24 cellular contexts compared by ENCODE assay signal in genomic region chr6:35675871-35676459, GRCh38. TPM values are rescaled to one million over a fixed set of nuclear protein-coding genes. Genes with fewer than 3 reads are reported as not detected.
DNase-seq lines count a peak whose midpoint lies in the region; ATAC-seq and TF ChIP-seq lines count a peak whose summit lies in the region.
"Had no signal": no experiment of that assay in that cellular context is flagged by ENCODE, and none has a peak within 500 bp of the region (broad histone marks: within the 10 kb centered on the region; RNA-seq: fewer than 3 reads in every experiment).

No MANE protein-coding gene starts in this region.

- no peaks in the 10 kb centered on the region for H3K27me3 Mint-ChIP-seq in activated CD4-positive, alpha-beta memory T cell treated with anti-CD3 and anti-CD28 coated beads for 36 hours
- H3K27me3 Mint-ChIP-seq in activated CD4-positive, alpha-beta memory T cell treated with anti-CD3 and anti-CD28 coated beads, Interleukin-2, amount 10 ng/mL, durations not matched to agents 7 days and 5 days: no peaks in the 10 kb centered on the region
- H3K27me3 Mint-ChIP-seq in endodermal cell (ENCODE audit: insufficient read depth): no peaks in the 10 kb centered on the region

- peaks cover 74% of the 10 kb centered on the region for H3K4me1 Mint-ChIP-seq in activated CD4-positive, alpha-beta memory T cell treated with anti-CD3 and anti-CD28 coated beads for 36 hours (ENCODE audit: low read depth)
- H3K4me1 Mint-ChIP-seq in activated CD4-positive, alpha-beta memory T cell treated with anti-CD3 and anti-CD28 coated beads, Interleukin-2, amount 10 ng/mL, durations not matched to agents 7 days and 5 days: peaks cover 50% of the 10 kb centered on the region
- H3K4me1 Mint-ChIP-seq in endodermal cell: peaks cover 38% of the 10 kb centered on the region

- no peak for TF ChIP-seq CTCF in endodermal cell (conservative IDR thresholded peaks at IDR 0.05)

- H3K27ac ChIP-seq in SK-N-MC (peak overlapping the region; percentile 72), endodermal cell (ENCODE audit: low read depth, low read length) (no peak overlapping the region), skeletal muscle tissue (ENCODE audit: low read depth, low read length) (no peak overlapping the region)
- H3K27ac ChIP-seq: A549, ascending aorta, BLaER1, pancreas, sigmoid colon had no signal

- H3K27ac Mint-ChIP-seq in activated CD4-positive, alpha-beta memory T cell treated with anti-CD3 and anti-CD28 coated beads for 36 hours: peak overlapping the region; percentile 53
- no peak overlapping the region for H3K27ac Mint-ChIP-seq in activated CD4-positive, alpha-beta memory T cell treated with anti-CD3 and anti-CD28 coated beads, Interleukin-2, amount 10 ng/mL, durations not matched to agents 7 days and 5 days
- peak overlapping the region; percentile 69 for H3K27ac Mint-ChIP-seq in endodermal cell

- H3K4me3 Mint-ChIP-seq in activated CD4-positive, alpha-beta memory T cell treated with anti-CD3 and anti-CD28 coated beads for 36 hours: no peak overlapping the region
- H3K4me3 Mint-ChIP-seq in activated CD4-positive, alpha-beta memory T cell treated with anti-CD3 and anti-CD28 coated beads, Interleukin-2, amount 10 ng/mL, durations not matched to agents 7 days and 5 days: no peak overlapping the region
- H3K4me3 Mint-ChIP-seq in endodermal cell: no peak overlapping the region
- H3K4me3 Mint-ChIP-seq: WTC11 had no signal

- WGBS in endodermal cell (ENCODE audit: insufficient coverage in 1 of 2, insufficient read length in 1 of 2), 2 experiments: 91 to 96% methylated on average over 4 of the region's 4 CpGs

- intact Hi-C loops in activated CD4-positive, alpha-beta memory T cell treated with anti-CD3 and anti-CD28 coated beads for 36 hours (cut with micrococcal nuclease): no loop called here

- ATAC-seq in HG03571 (IDR thresholded peaks at IDR 0.05; ENCODE audit: unreplicated experiment): no peak
- ATAC-seq in GM18517 (IDR thresholded peaks at IDR 0.05; ENCODE audit: unreplicated experiment): no peak
- ATAC-seq: A549, HCT116, pancreas, WTC11 had no signal

- H3K36me3 ChIP-seq in SK-N-MC (ENCODE audit: insufficient read depth, low read length): 0 out of 2 replicates have a peak, but pooled peaks cover 7% of the 10 kb centered on the region
- H3K36me3 ChIP-seq in endodermal cell (ENCODE audit: control insufficient read depth, insufficient read depth, low read length): no peaks in the 10 kb centered on the region
- H3K36me3 ChIP-seq in skeletal muscle tissue (ENCODE audit: control insufficient read depth in 3 of 3, insufficient read depth in 3 of 3, low read length in 3 of 3): peaks cover 0 to 3% (median 0%) of the 10 kb centered on the region in 3 donors
- H3K36me3 ChIP-seq: pancreas had no signal

- no peaks in the 10 kb centered on the region for H3K27me3 ChIP-seq in endodermal cell (ENCODE audit: control insufficient read depth, insufficient read depth, low read length, poor library complexity, severe bottlenecking)
- no peaks in the 10 kb centered on the region for H3K27me3 ChIP-seq in skeletal muscle tissue (ENCODE audit: control insufficient read depth in 3 of 3, insufficient read depth in 3 of 3, low read length in 3 of 3)
- H3K27me3 ChIP-seq: ascending aorta, BLaER1, pancreas, sigmoid colon had no signal

- DNase-seq in activated CD4-positive, alpha-beta memory T cell treated with anti-CD3 and anti-CD28 coated beads for 36 hours: no peak
- no peak for DNase-seq in activated CD4-positive, alpha-beta memory T cell treated with anti-CD3 and anti-CD28 coated beads, Interleukin-2, amount 10 ng/mL, durations not matched to agents 7 days and 5 days
- DNase-seq in SK-N-MC (ENCODE audit: low read depth, low spot score): no peak
- DNase-seq in endodermal cell: no peak
- no peak for DNase-seq in NCI-H2196 (lab: John Stamatoyannopoulos, UW; ENCODE audit: unreplicated experiment)
- DNase-seq: activated effector memory CD4-positive, alpha-beta T cell treated with Interleukin-2 at 50 U/mL for 16 hours; cerebellar nuclear complex; hippocampal formation; islet precursor cell; NCI-H1694; NCI-H748 treated with DMSO at 0.1 percent for 48 hours; OCI-M1; pancreas; SIG-M5; sigmoid colon; stimulated activated naive CD4-positive, alpha-beta T cell treated with Interleukin-2 at 50 U/mL for 16 hours had no signal

- H3K4me3 ChIP-seq in SK-N-MC: peak overlapping the region; percentile 55
- peak overlapping the region; percentile 32 for H3K4me3 ChIP-seq in endodermal cell (ENCODE audit: low read length)
- H3K4me3 ChIP-seq in skeletal muscle tissue (ENCODE audit: low read length in 3 of 3): no peak overlapping the region
- H3K4me3 ChIP-seq: A549, ascending aorta, BLaER1, pancreas, sigmoid colon had no signal

- H3K4me1 ChIP-seq in endodermal cell (ENCODE audit: control insufficient read depth, insufficient read depth, low read length) (peaks cover 22% of the 10 kb centered on the region), skeletal muscle tissue (ENCODE audit: control insufficient read depth in 3 of 3, insufficient read depth in 3 of 3, low read length in 3 of 3) (peaks cover 8 to 26% (median 15%) of the 10 kb centered on the region in 3 donors)
- H3K4me1 ChIP-seq: A549, BLaER1 had no signal

- H3K9ac ChIP-seq in SK-N-MC (ENCODE audit: insufficient read length) (peak overlapping the region; percentile 56), endodermal cell (ENCODE audit: extremely low read depth, low read length, poor library complexity, severe bottlenecking) (no peak overlapping the region), skeletal muscle tissue (ENCODE audit: low read depth in 1 of 3, low read length in 3 of 3) (peak overlapping the region; percentile 1 to 40 (median 29))
- H3K9ac ChIP-seq: BLaER1 had no signal

- H3K9me3 ChIP-seq in SK-N-MC (ENCODE audit: low read depth, low read length) (no peaks in the 10 kb centered on the region), endodermal cell (ENCODE audit: control insufficient read depth, low read length) (no peaks in the 10 kb centered on the region), skeletal muscle tissue (ENCODE audit: control insufficient read depth in 3 of 3, low read length in 3 of 3) (no peaks in the 10 kb centered on the region)
- H3K9me3 ChIP-seq: A549, ascending aorta, BLaER1, pancreas, sigmoid colon had no signal

- CTCF ChIA-PET in activated CD4-positive, alpha-beta memory T cell treated with anti-CD3 and anti-CD28 coated beads for 36 hours (lab: Charles Lee): interaction anchor here (0.6 to 3.9 kb wide), 3 partner anchors 54 to 381 kb away, joined by 4 to 16 read pairs (median 6); partner anchors contain the start of gene ARMC12
- CTCF ChIA-PET in activated CD4-positive, alpha-beta memory T cell treated with anti-CD3 and anti-CD28 coated beads, Interleukin-2, amount 10 ng/mL, durations not matched to agents 7 days and 5 days (lab: Charles Lee): interaction anchor here (0.6 kb wide), 1 partner anchor 61 kb away, joined by 3 read pairs; the partner anchor contains the start of gene ARMC12

- H3K36me3 Mint-ChIP-seq in activated CD4-positive, alpha-beta memory T cell treated with anti-CD3 and anti-CD28 coated beads for 36 hours: peaks cover 25% of the 10 kb centered on the region
- H3K36me3 Mint-ChIP-seq in activated CD4-positive, alpha-beta memory T cell treated with anti-CD3 and anti-CD28 coated beads, Interleukin-2, amount 10 ng/mL, durations not matched to agents 7 days and 5 days (ENCODE audit: low read depth): peaks cover 33% of the 10 kb centered on the region
- H3K36me3 Mint-ChIP-seq in endodermal cell (ENCODE audit: low read depth): peaks cover 12% of the 10 kb centered on the region

- POLR2A ChIA-PET in activated CD4-positive, alpha-beta memory T cell treated with anti-CD3 and anti-CD28 coated beads for 36 hours (lab: Charles Lee): interaction anchor here (1.3 kb wide), 1 partner anchor 56 kb away, joined by 3 read pairs; no protein-coding TSS in a partner anchor
- POLR2A ChIA-PET in activated CD4-positive, alpha-beta memory T cell treated with anti-CD3 and anti-CD28 coated beads, Interleukin-2, amount 10 ng/mL, durations not matched to agents 7 days and 5 days (lab: Charles Lee): interaction anchor here (2.7 kb wide), 1 partner anchor 13 kb away, joined by 7 read pairs; the partner anchor contains the start of gene FKBP5

- H3K9me3 Mint-ChIP-seq in activated CD4-positive, alpha-beta memory T cell treated with anti-CD3 and anti-CD28 coated beads for 36 hours: peaks cover 2% of the 10 kb centered on the region
- peaks cover 2% of the 10 kb centered on the region for H3K9me3 Mint-ChIP-seq in activated CD4-positive, alpha-beta memory T cell treated with anti-CD3 and anti-CD28 coated beads, Interleukin-2, amount 10 ng/mL, durations not matched to agents 7 days and 5 days
- H3K9me3 Mint-ChIP-seq in endodermal cell: peaks cover 1% of the 10 kb centered on the region

RNA-seq across cellular contexts. Expression of gene FKBP5, which starts 12.8 kb away (rescaled TPM):
- 100 to 1,000 TPM; 111 to 112 TPM for total RNA-seq in activated CD4-positive, alpha-beta memory T cell treated with anti-CD3 and anti-CD28 coated beads for 36 hours
- total RNA-seq in activated CD4-positive, alpha-beta memory T cell treated with anti-CD3 and anti-CD28 coated beads, Interleukin-2, amount 10 ng/mL, durations not matched to agents 7 days and 5 days: 10 to 100 TPM; 51.1 to 51.5 TPM
- total RNA-seq in endodermal cell (10 to 100 TPM; 27.0 to 53.3 TPM), skeletal muscle tissue (6.8 TPM)
- polyA plus RNA-seq in endodermal cell (2013, experiment 1 of 2): 22.6 TPM
- polyA plus RNA-seq in endodermal cell (2013, experiment 2 of 2): 22.4 TPM

Comparison
In these comparisons a context has a peak if more than half of its experiments do, and no peak if none do; other contexts are left out.
1. H3K4me3 ChIP-seq: peak in SK-N-MC (single experiment) and endodermal cell (single experiment); none in skeletal muscle tissue (0 of 3).